In genomic region chr14:55271572-55272414, GRCh38 we compare ENCODE assay signal across 1 cellular context.
TF ChIP-seq lines count a peak whose summit lies in the region.

No MANE protein-coding gene starts in this region.

TF ChIP-seq in HepG2, 621 proteins besides CTCF, POLR2A, EP300 and RAD21 (continued from another document and continues in another):
- TF ChIP-seq ZNF318 (CRISPR knock-in tag; IDR thresholded peaks at IDR 0.05) (0 out of 2 replicates have a peak, but pooled peaks have one; percentile 26), SP2 (CRISPR knock-in tag; IDR thresholded peaks at IDR 0.05) (0 out of 2 replicates have a peak, but pooled peaks have one; percentile 45), ZBTB26 (CRISPR knock-in tag; IDR thresholded peaks at IDR 0.05; ENCODE audit: borderline replicate concordance) (0 out of 2 replicates have a peak, but pooled peaks have one; percentile 29), MAFG (CRISPR knock-in tag; IDR thresholded peaks at IDR 0.05) (0 out of 2 replicates have a peak, but pooled peaks have one; percentile 11), ZMYM4 (CRISPR knock-in tag; IDR thresholded peaks at IDR 0.05) (no peak), AHR (CRISPR knock-in tag; IDR thresholded peaks at IDR 0.05) (0 out of 2 replicates have a peak, but pooled peaks have one; percentile 45), ZNF160 (CRISPR knock-in tag; IDR thresholded peaks at IDR 0.05) (no peak), KMT2A (CRISPR knock-in tag; IDR thresholded peaks at IDR 0.05) (peak; percentile 73), IRX3 (CRISPR knock-in tag; IDR thresholded peaks at IDR 0.05; ENCODE audit: borderline replicate concordance, low read depth) (no peak), XBP1 (CRISPR knock-in tag; IDR thresholded peaks at IDR 0.05) (no peak), NFE2L2 (IDR thresholded peaks at IDR 0.05; ENCODE audit: low read length) (no peak), NKX3-1 (CRISPR knock-in tag; IDR thresholded peaks at IDR 0.05) (no peak; the same call in 1 of the 2 replicates), ZSCAN31 (CRISPR knock-in tag; IDR thresholded peaks at IDR 0.05; ENCODE audit: low read depth) (no peak), GATA4 (IDR thresholded peaks at IDR 0.05; ENCODE audit: borderline replicate concordance, low read depth) (no peak), ZNF646 (CRISPR knock-in tag; IDR thresholded peaks at IDR 0.05) (no peak), ZNF687 (CRISPR knock-in tag; IDR thresholded peaks at IDR 0.05) (peak; percentile 65), ZBTB20 (CRISPR knock-in tag; IDR thresholded peaks at IDR 0.05; ENCODE audit: borderline replicate concordance, low read depth) (no peak), ATF7 (IDR thresholded peaks at IDR 0.05) (peak; percentile 65; the same call in 1 of the 2 replicates), ATF7 (CRISPR knock-in tag; IDR thresholded peaks at IDR 0.05) (no peak), PHB2 (IDR thresholded peaks at IDR 0.05; ENCODE audit: partially characterized antibody) (no peak), ZNF138 (CRISPR knock-in tag; IDR thresholded peaks at IDR 0.05; ENCODE audit: low read depth) (0 out of 2 replicates have a peak, but pooled peaks have one; percentile 50), KDM5A (IDR thresholded peaks at IDR 0.05; ENCODE audit: borderline replicate concordance, low read length) (0 out of 2 replicates have a peak, but pooled peaks have one; percentile 21), ZNF7 (CRISPR knock-in tag; IDR thresholded peaks at IDR 0.05) (no peak), THAP11 (CRISPR knock-in tag; IDR thresholded peaks at IDR 0.05) (peak; percentile 24; the same call in 1 of the 2 replicates), FOXC1 (CRISPR knock-in tag; IDR thresholded peaks at IDR 0.05; ENCODE audit: borderline replicate concordance) (no peak), CREB1 (IDR thresholded peaks at IDR 0.05) (peak; percentile 98), CREB1 (CRISPR knock-in tag; IDR thresholded peaks at IDR 0.05) (peak; percentile 90), RFX1 (IDR thresholded peaks at IDR 0.05) (no peak), RERE (CRISPR knock-in tag; IDR thresholded peaks at IDR 0.05; ENCODE audit: low read depth) (no peak), ZNF615 (CRISPR knock-in tag; IDR thresholded peaks at IDR 0.05; ENCODE audit: borderline replicate concordance) (no peak), HIVEP1 (CRISPR knock-in tag; IDR thresholded peaks at IDR 0.05) (peak; percentile 62; the same call in 1 of the 2 replicates), ZBTB21 (CRISPR knock-in tag; IDR thresholded peaks at IDR 0.05) (peak; percentile 99), KAT8 (CRISPR knock-in tag; IDR thresholded peaks at IDR 0.05) (peak; percentile 60; the same call in 1 of the 2 replicates)
